In the genomic region with DNA sequence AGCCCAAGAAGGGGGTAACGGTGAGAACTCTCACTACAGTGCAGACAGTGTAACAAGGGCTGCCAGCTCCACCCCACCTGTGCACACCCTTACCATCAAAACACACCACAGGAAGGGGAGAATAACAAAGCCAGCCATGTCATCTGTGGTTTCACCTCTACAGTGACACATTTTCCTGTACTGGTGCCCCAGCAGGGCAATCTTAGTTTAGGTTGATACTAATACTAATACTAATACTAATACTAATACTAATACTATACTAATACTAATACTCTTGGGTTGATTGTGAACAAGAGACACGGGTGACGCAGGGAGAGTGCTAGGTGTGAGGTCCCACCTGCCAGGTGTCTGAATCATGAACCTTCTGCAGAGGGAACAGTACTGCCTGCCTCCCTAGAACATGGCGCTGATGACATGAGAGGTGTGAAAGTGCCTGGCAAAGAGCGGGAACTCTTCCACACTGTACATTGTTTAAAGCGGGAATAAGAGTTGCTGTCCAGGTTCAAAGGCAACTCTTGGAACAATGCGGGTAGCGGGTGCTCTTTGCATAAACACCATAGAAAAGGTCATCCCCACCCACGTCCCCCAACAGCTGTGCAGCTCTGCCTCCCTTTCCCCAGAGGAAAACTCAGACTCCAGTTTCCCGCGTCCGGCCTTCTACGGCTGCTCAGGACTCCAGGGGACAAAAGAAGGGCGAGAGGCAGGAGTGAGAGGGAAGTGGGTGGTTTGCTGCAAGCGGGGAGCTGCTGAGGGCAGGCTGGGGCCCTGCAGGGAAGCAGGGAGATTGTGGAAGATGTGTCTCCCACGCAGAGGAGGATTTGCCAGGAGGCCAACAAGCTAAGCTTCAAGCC, we compare ENCODE assay signal across 13 cellular contexts. TPM values are rescaled to one million over a fixed set of nuclear protein-coding genes. Genes with fewer than 3 reads are reported as not detected.
DNase-seq lines count a peak whose midpoint lies in the region; ATAC-seq and TF ChIP-seq lines count a peak whose summit lies in the region.
"Had no signal": no experiment of that assay in that cellular context is flagged by ENCODE, and none has a peak within 500 bp of the region (broad histone marks: within the 10 kb centered on the region; RNA-seq: fewer than 3 reads in every experiment).

No MANE protein-coding gene starts in this region.

- H3K9me3 ChIP-seq in CD4-positive, CD25-positive, alpha-beta regulatory T cell (ENCODE audit: control insufficient read depth in 2 of 2, low read length in 2 of 2) = no peaks in the 10 kb centered on the region
- H3K9me3 ChIP-seq: thoracic aorta had no signal

- H3K4me3 Mint-ChIP-seq in CD4-positive, CD25-positive, alpha-beta regulatory T cell = peak overlapping the region; percentile 66 to 85 (median 81)
- H3K4me3 Mint-ChIP-seq in activated T-cell treated with anti-CD3 and anti-CD28 coated beads, Interleukin-2, amount 50 U/mL, for 72 hours = peak overlapping the region; percentile 79
- no peak overlapping the region for H3K4me3 Mint-ChIP-seq in osteocyte (ENCODE audit: unreplicated experiment)
- H3K4me3 Mint-ChIP-seq: GM23338 had no signal

- no peak for TF ChIP-seq CTCF in osteocyte (IDR thresholded peaks at IDR 0.05)

- peak overlapping the region; percentile 96 to 100 (median 99) for H3K27ac Mint-ChIP-seq in CD4-positive, CD25-positive, alpha-beta regulatory T cell
- peak overlapping the region; percentile 57 for H3K27ac Mint-ChIP-seq in activated T-cell treated with anti-CD3 and anti-CD28 coated beads, Interleukin-2, amount 50 U/mL, for 72 hours
- no peak overlapping the region for H3K27ac Mint-ChIP-seq in osteocyte (ENCODE audit: unreplicated experiment)
- H3K27ac Mint-ChIP-seq: GM23338 had no signal

- H3K4me3 ChIP-seq in CD4-positive, CD25-positive, alpha-beta regulatory T cell (ENCODE audit: low read depth, low read length) = peak overlapping the region; percentile 37
- H3K4me3 ChIP-seq: cardiac muscle cell, GM23338, thoracic aorta had no signal

- peaks cover 0 to 2% (median 0%) of the 10 kb centered on the region in 7 donors for H3K9me3 Mint-ChIP-seq in CD4-positive, CD25-positive, alpha-beta regulatory T cell
- H3K9me3 Mint-ChIP-seq in activated T-cell treated with anti-CD3 and anti-CD28 coated beads, Interleukin-2, amount 50 U/mL, for 72 hours = no peaks in the 10 kb centered on the region
- no peaks in the 10 kb centered on the region for H3K9me3 Mint-ChIP-seq in osteocyte (ENCODE audit: unreplicated experiment)
- H3K9me3 Mint-ChIP-seq: GM23338 had no signal

- DNase-seq in CD4-positive, CD25-positive, alpha-beta regulatory T cell = peak; percentile 64 to 96 (median 91)
- DNase-seq in MV-4-11 (lab: John Stamatoyannopoulos, UW) = peak; percentile 19
- peak; percentile 70 to 77 for DNase-seq in activated T-cell treated with anti-CD3 and anti-CD28 coated beads, Interleukin-2, amount 50 U/mL, for 72 hours
- peak; percentile 46 for DNase-seq in osteocyte (ENCODE audit: extremely low spot score, unreplicated experiment)
- no peak for DNase-seq in HuH-7.5 (ENCODE audit: low spot score)
- DNase-seq in inferior parietal cortex (ENCODE audit: extremely low spot score) = no peak
- DNase-seq in OCI-M2 (lab: John Stamatoyannopoulos, UW; ENCODE audit: unreplicated experiment) = no peak
- DNase-seq: mesenchymal stem cell, NCI-H345 had no signal

- peak overlapping the region; percentile 88 for H3K27ac ChIP-seq in CD4-positive, CD25-positive, alpha-beta regulatory T cell (ENCODE audit: insufficient read depth, low read length, poor library complexity, severe bottlenecking)
- H3K27ac ChIP-seq: cardiac muscle cell, thoracic aorta had no signal

- peaks cover 68% of the 10 kb centered on the region for H3K4me1 ChIP-seq in CD4-positive, CD25-positive, alpha-beta regulatory T cell (ENCODE audit: control insufficient read depth, insufficient read depth, low read length, poor library complexity, severe bottlenecking)

- H3K36me3 Mint-ChIP-seq in CD4-positive, CD25-positive, alpha-beta regulatory T cell = no peaks in the 10 kb centered on the region
- no peaks in the 10 kb centered on the region for H3K36me3 Mint-ChIP-seq in activated T-cell treated with anti-CD3 and anti-CD28 coated beads, Interleukin-2, amount 50 U/mL, for 72 hours (ENCODE audit: insufficient read depth in 2 of 2)
- H3K36me3 Mint-ChIP-seq in osteocyte (ENCODE audit: unreplicated experiment) = no peaks in the 10 kb centered on the region

- H3K36me3 ChIP-seq in CD4-positive, CD25-positive, alpha-beta regulatory T cell (ENCODE audit: control insufficient read depth, insufficient read depth, low read length) = no peaks in the 10 kb centered on the region
- H3K36me3 ChIP-seq: cardiac muscle cell, thoracic aorta had no signal

- peak; percentile 97 for ATAC-seq in CD4-positive, CD25-positive, alpha-beta regulatory T cell (ENCODE audit: low read depth in 2 of 2)
- ATAC-seq in activated T-cell treated with anti-CD3 and anti-CD28 coated beads, Interleukin-2, amount 50 U/mL, for 72 hours (replicated peaks in 1 of 2) = peak; percentile 80 to 83
- no peak for ATAC-seq in HG03159 (IDR thresholded peaks at IDR 0.05; ENCODE audit: unreplicated experiment)
- ATAC-seq: GM23338 had no signal

- H3K27me3 Mint-ChIP-seq in CD4-positive, CD25-positive, alpha-beta regulatory T cell = peaks cover 5% of the 10 kb centered on the region
- H3K27me3 Mint-ChIP-seq in activated T-cell treated with anti-CD3 and anti-CD28 coated beads, Interleukin-2, amount 50 U/mL, for 72 hours (ENCODE audit: low read depth) = no peaks in the 10 kb centered on the region
- H3K27me3 Mint-ChIP-seq in osteocyte (ENCODE audit: unreplicated experiment) = peaks cover 6% of the 10 kb centered on the region

- H3K27me3 ChIP-seq in CD4-positive, CD25-positive, alpha-beta regulatory T cell (ENCODE audit: control insufficient read depth, insufficient read depth, low read length) = no peaks in the 10 kb centered on the region
- H3K27me3 ChIP-seq: cardiac muscle cell had no signal

- peaks cover 14 to 69% (median 45%) of the 10 kb centered on the region in 4 donors for H3K4me1 Mint-ChIP-seq in CD4-positive, CD25-positive, alpha-beta regulatory T cell
- H3K4me1 Mint-ChIP-seq in activated T-cell treated with anti-CD3 and anti-CD28 coated beads, Interleukin-2, amount 50 U/mL, for 72 hours (ENCODE audit: low read depth) = peaks cover 66% of the 10 kb centered on the region
- no peaks in the 10 kb centered on the region for H3K4me1 Mint-ChIP-seq in osteocyte (ENCODE audit: unreplicated experiment)
- H3K4me1 Mint-ChIP-seq: GM23338 had no signal

RNA-seq across cellular contexts. Expression of gene TMPRSS4, which starts 25.0 kb away (rescaled TPM):
- total RNA-seq in CD4-positive, CD25-positive, alpha-beta regulatory T cell = not detected
- polyA plus RNA-seq in CD4-positive, CD25-positive, alpha-beta regulatory T cell = not detected
- total RNA-seq in activated T-cell treated with anti-CD3 and anti-CD28 coated beads, Interleukin-2, amount 50 U/mL, for 72 hours = under 1 TPM in 1 of 2 donors, not detected in 1; 0.07 TPM
- total RNA-seq in osteocyte = not detected in 2 replicates
- total RNA-seq: cardiac muscle cell had no signal
- polyA plus RNA-seq: cardiac muscle cell had no signal

RNA-seq across cellular contexts. Expression of gene SMIM35, which starts 34.9 kb away (rescaled TPM):
- 1.2 TPM for total RNA-seq in CD4-positive, CD25-positive, alpha-beta regulatory T cell
- 1 to 10 TPM in 2 of 4 donors, under 1 TPM in 2; 0.90 to 1.9 (median 1.3) TPM for polyA plus RNA-seq in CD4-positive, CD25-positive, alpha-beta regulatory T cell
- under 1 TPM; 0.36 to 0.67 TPM for total RNA-seq in activated T-cell treated with anti-CD3 and anti-CD28 coated beads, Interleukin-2, amount 50 U/mL, for 72 hours
- not detected in 2 replicates for total RNA-seq in osteocyte
- total RNA-seq: cardiac muscle cell, GM23338, thoracic aorta had no signal
- polyA plus RNA-seq: cardiac muscle cell, GM23338 had no signal

Comparison
In these comparisons a context has a peak if more than half of its experiments do, and no peak if none do; other contexts are left out.
1. DNase-seq: peak in CD4-positive, CD25-positive, alpha-beta regulatory T cell (3 of 3), MV-4-11 (single experiment), activated T-cell treated with anti-CD3 and anti-CD28 coated beads, Interleukin-2, amount 50 U/mL, for 72 hours (2 of 2) and osteocyte (single experiment); none in HuH-7.5 (single experiment), inferior parietal cortex (single experiment) and OCI-M2 (single experiment).